ENCODE assay signal across 8 cellular contexts in genomic region chr3:3200632-3201212, GRCh38. TPM values are rescaled to one million over a fixed set of nuclear protein-coding genes. Genes with fewer than 3 reads are reported as not detected.
A peak's percentile ranks its signal among the peaks of the same experiment; 100 is the strongest.
DNase-seq lines count a peak whose midpoint lies in the region; ATAC-seq and TF ChIP-seq lines count a peak whose summit lies in the region.

No MANE protein-coding gene starts in this region.

- in situ Hi-C loops in gastrocnemius medialis (cut with MboI; ENCODE audit: low sequenced_read_pairs in 4 of 4) = loop anchor here in 3 of 4 donors (10.0 to 25.0 kb wide), 3 partner anchors 812 to 1084 kb away; no protein-coding TSS in a partner anchor

- no peak overlapping the region for H3K4me3 ChIP-seq in CD8-positive, alpha-beta memory T cell (ENCODE audit: low read length)
- no peak overlapping the region for H3K4me3 ChIP-seq in gastrocnemius medialis

- H3K36me3 Mint-ChIP-seq in CD8-positive, alpha-beta memory T cell = peaks cover 0 to 5% (median 0%) of the 10 kb centered on the region in 3 donors
- H3K36me3 Mint-ChIP-seq in activated CD8-positive, alpha-beta memory T cell treated with anti-CD3 and anti-CD28 coated beads, Interleukin-2, amount 10 ng/mL, durations not matched to agents 7 days and 5 days = no peaks in the 10 kb centered on the region

- no peak for TF ChIP-seq POLR2A in gastrocnemius medialis (IDR thresholded peaks at IDR 0.05)

- H3K27ac ChIP-seq in CD8-positive, alpha-beta memory T cell (ENCODE audit: low read depth, low read length) = no peak overlapping the region
- no peak overlapping the region for H3K27ac ChIP-seq in gastrocnemius medialis

- CTCF ChIA-PET in CD8-positive, alpha-beta memory T cell (lab: Charles Lee) = interaction anchor here (0.8 to 2.5 kb wide), 12 partner anchors 8 to 1092 kb away, joined by 3 to 12 read pairs (median 6); partner anchors contain the start of gene CRBN
- CTCF ChIA-PET in activated CD8-positive, alpha-beta memory T cell treated with anti-CD3 and anti-CD28 coated beads, Interleukin-2, amount 10 ng/mL, durations not matched to agents 7 days and 5 days (lab: Charles Lee) = interaction anchor here (0.7 to 3.3 kb wide), 14 partner anchors 9 to 1093 kb away, joined by 3 to 26 read pairs (median 4); no protein-coding TSS in a partner anchor

- H3K27ac Mint-ChIP-seq in CD8-positive, alpha-beta memory T cell = peak overlapping the region in 1 of 8 donors; percentile 71
- no peak overlapping the region for H3K27ac Mint-ChIP-seq in activated CD8-positive, alpha-beta memory T cell treated with anti-CD3 and anti-CD28 coated beads, Interleukin-2, amount 10 ng/mL, durations not matched to agents 7 days and 5 days

- peak; percentile 72 for ATAC-seq in GM18517 (IDR thresholded peaks at IDR 0.05; ENCODE audit: unreplicated experiment)
- peak; percentile 43 for ATAC-seq in HG03039 (IDR thresholded peaks at IDR 0.05; ENCODE audit: unreplicated experiment)
- peak in 1 of 2 donors; percentile 41 for ATAC-seq in gastrocnemius medialis
- no peak for ATAC-seq in activated CD8-positive, alpha-beta memory T cell treated with anti-CD3 and anti-CD28 coated beads, Interleukin-2, amount 10 ng/mL, durations not matched to agents 7 days and 5 days

- peak in 1 of 5 donors; percentile 21 for DNase-seq in CD8-positive, alpha-beta memory T cell
- DNase-seq in NCI-H2196 (lab: John Stamatoyannopoulos, UW; ENCODE audit: unreplicated experiment) = peak; percentile 59
- peak in 33 of 56 donors; percentile 0 to 76 (median 12) for DNase-seq in amygdala (lab: John Stamatoyannopoulos, UW)
- peak in 29 of 51 donors; percentile 2 to 71 (median 18) for DNase-seq in hypothalamus (lab: John Stamatoyannopoulos, UW)
- DNase-seq in gastrocnemius medialis = peak; percentile 3 to 24
- DNase-seq in activated CD8-positive, alpha-beta memory T cell treated with anti-CD3 and anti-CD28 coated beads, Interleukin-2, amount 10 ng/mL, durations not matched to agents 7 days and 5 days = no peak

- intact Hi-C loops in gastrocnemius medialis (cut with DNase I; ENCODE audit: low total_unique reads) = loop anchor here (2.0 kb wide), 1 partner anchor 1090 kb away; no protein-coding TSS in a partner anchor

- no peaks in the 10 kb centered on the region for H3K9me3 Mint-ChIP-seq in CD8-positive, alpha-beta memory T cell
- no peaks in the 10 kb centered on the region for H3K9me3 Mint-ChIP-seq in activated CD8-positive, alpha-beta memory T cell treated with anti-CD3 and anti-CD28 coated beads, Interleukin-2, amount 10 ng/mL, durations not matched to agents 7 days and 5 days (ENCODE audit: low read depth)

- H3K27me3 ChIP-seq in CD8-positive, alpha-beta memory T cell (ENCODE audit: insufficient read depth, low read length, poor library complexity, severe bottlenecking) = no peaks in the 10 kb centered on the region
- H3K27me3 ChIP-seq in gastrocnemius medialis = no peaks in the 10 kb centered on the region

- H3K9me3 ChIP-seq in CD8-positive, alpha-beta memory T cell (ENCODE audit: low read length) = no peaks in the 10 kb centered on the region
- no peaks in the 10 kb centered on the region for H3K9me3 ChIP-seq in gastrocnemius medialis

- POLR2A ChIA-PET in CD8-positive, alpha-beta memory T cell (lab: Charles Lee) = no interaction called here

- peaks cover 0 to 1% of the 10 kb centered on the region in 2 donors for H3K27me3 Mint-ChIP-seq in CD8-positive, alpha-beta memory T cell
- no peaks in the 10 kb centered on the region for H3K27me3 Mint-ChIP-seq in activated CD8-positive, alpha-beta memory T cell treated with anti-CD3 and anti-CD28 coated beads, Interleukin-2, amount 10 ng/mL, durations not matched to agents 7 days and 5 days

- H3K36me3 ChIP-seq in CD8-positive, alpha-beta memory T cell (ENCODE audit: insufficient read depth, low read length) = no peaks in the 10 kb centered on the region
- H3K36me3 ChIP-seq in gastrocnemius medialis = no peaks in the 10 kb centered on the region

- peak overlapping the region in 6 of 7 donors; percentile 3 to 87 (median 40) for H3K4me3 Mint-ChIP-seq in CD8-positive, alpha-beta memory T cell
- H3K4me3 Mint-ChIP-seq in activated CD8-positive, alpha-beta memory T cell treated with anti-CD3 and anti-CD28 coated beads, Interleukin-2, amount 10 ng/mL, durations not matched to agents 7 days and 5 days = no peak overlapping the region

- H3K4me1 ChIP-seq in CD8-positive, alpha-beta memory T cell (ENCODE audit: insufficient read depth, low read length) = peaks cover 5% of the 10 kb centered on the region
- no peaks in the 10 kb centered on the region for H3K4me1 ChIP-seq in gastrocnemius medialis

- H3K4me1 Mint-ChIP-seq in CD8-positive, alpha-beta memory T cell = peaks cover 18 to 23% (median 23%) of the 10 kb centered on the region in 3 donors
- H3K4me1 Mint-ChIP-seq in activated CD8-positive, alpha-beta memory T cell treated with anti-CD3 and anti-CD28 coated beads, Interleukin-2, amount 10 ng/mL, durations not matched to agents 7 days and 5 days = peaks cover 17% of the 10 kb centered on the region

- peak; percentile 40 to 71 (median 52) for TF ChIP-seq CTCF in gastrocnemius medialis (IDR thresholded peaks at IDR 0.05 in 4 of 5, conservative IDR thresholded peaks at IDR 0.05 in 1 of 5)

RNA-seq across cellular contexts. Expression of gene CRBN, which starts 21.2 kb away (rescaled TPM):
- 10 to 100 TPM; 41.7 to 47.8 TPM for total RNA-seq in CD8-positive, alpha-beta memory T cell
- polyA plus RNA-seq in CD8-positive, alpha-beta memory T cell = 156 TPM
- 100 to 1,000 TPM in 1 of 4 donors, 10 to 100 TPM in 3; 49.2 to 101 (median 84.9) TPM for total RNA-seq in gastrocnemius medialis
- 10 to 100 TPM; 39.8 to 42.5 TPM for total RNA-seq in activated CD8-positive, alpha-beta memory T cell treated with anti-CD3 and anti-CD28 coated beads, Interleukin-2, amount 10 ng/mL, durations not matched to agents 7 days and 5 days
